1 cellular context compared by ENCODE assay signal in the genomic region with DNA sequence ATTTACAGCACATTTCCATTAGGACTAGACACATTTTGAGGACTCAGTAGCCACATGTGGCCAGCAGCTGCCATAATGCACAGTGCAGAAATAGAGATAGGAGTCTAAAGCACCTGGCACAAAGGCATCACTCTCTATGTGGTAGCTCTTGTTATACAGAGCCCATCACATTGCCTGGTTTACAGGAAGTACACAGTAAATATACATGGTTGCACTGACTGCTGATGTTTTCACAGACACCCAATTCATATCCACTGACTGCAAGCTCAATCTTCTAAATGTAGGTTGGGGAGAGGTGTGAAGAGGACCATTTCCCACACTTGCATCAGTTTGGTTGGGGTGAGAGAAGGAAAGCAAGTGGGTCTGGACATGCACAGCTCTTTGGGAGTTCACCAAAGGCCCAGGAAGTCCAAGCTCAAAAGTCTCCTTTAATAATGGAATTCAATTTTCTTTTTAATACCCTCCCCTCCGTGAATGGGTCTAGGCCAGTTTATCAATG.
TF ChIP-seq lines count a peak whose summit lies in the region.

No MANE protein-coding gene starts in this region.

TF ChIP-seq in WTC11, 78 proteins besides CTCF, POLR2A, EP300 and RAD21 (continued from another document):
- TF ChIP-seq RELA (CRISPR knock-in tag; IDR thresholded peaks at IDR 0.05; ENCODE audit: borderline replicate concordance), result no peak
